Comparison of ENCODE assay signal across 27 cellular contexts in the genomic region with DNA sequence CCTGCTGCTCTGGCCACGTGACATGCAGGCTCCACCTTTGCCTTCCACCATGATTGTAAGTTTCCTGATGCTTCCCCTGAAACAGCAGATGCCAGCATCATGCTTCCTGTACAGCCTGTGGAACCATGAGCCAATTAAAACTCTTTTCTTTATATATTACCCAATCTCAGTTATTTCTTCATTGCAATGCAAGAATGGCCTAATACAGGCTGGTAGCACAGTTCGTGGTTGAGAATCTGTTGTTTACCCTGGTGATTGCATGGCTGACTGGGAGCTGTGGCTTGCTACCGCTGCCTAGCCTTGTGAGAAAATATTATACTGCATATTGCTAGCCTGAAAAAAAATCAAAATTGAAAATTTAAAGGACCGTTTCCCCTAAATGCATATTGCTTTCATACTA.
"Had no signal": no experiment of that assay in that cellular context is flagged by ENCODE, and none has a peak within 500 bp of the region (broad histone marks: within the 10 kb centered on the region; RNA-seq: fewer than 3 reads in every experiment).

No MANE protein-coding gene starts in this region.

- H3K9me3 ChIP-seq: colonic mucosa, neutrophil had no signal

- FAIRE-seq: endometrium, frontal cortex, TTC549 had no signal

- H3K27ac ChIP-seq: body of pancreas, colonic mucosa, neutrophil, sigmoid colon, suprapubic skin, tibial artery, VCaP had no signal

- ATAC-seq: body of pancreas; left cardiac atrium; left ventricle myocardium superior; stimulated activated naive B cell treated with anti-CD40 and anti-IgM and Interleukin-4, amounts not matched to agents 10 μg/mL and 1 μg/mL and 100 μg/mL, for 72 hours had no signal

- H3K4me2 ChIP-seq: smooth muscle cell had no signal

- H3K27me3 ChIP-seq: colonic mucosa, neutrophil, sigmoid colon had no signal

- H3K4me1 ChIP-seq: body of pancreas, colonic mucosa, sigmoid colon, tibial artery had no signal

- H3K36me3 ChIP-seq: colonic mucosa, neutrophil, sigmoid colon, suprapubic skin, tibial artery had no signal

- DNase-seq: activated CD4-positive, alpha-beta T cell treated with anti-CD3 and anti-CD28 coated beads for 48 hours; activated CD4-positive, alpha-beta T cell treated with anti-CD3 and anti-CD28 coated beads, Interleukin-2, amount 50 U/mL, for 48 hours; activated CD8-positive, alpha-beta memory T cell treated with anti-CD3 and anti-CD28 coated beads for 24 hours; activated effector memory CD4-positive, alpha-beta T cell treated with Interleukin-2 at 50 U/mL for 16 hours; activated naive CD4-positive, alpha-beta T cell treated with Interleukin-2 at 50 U/mL for 16 hours; aorta; body of pancreas; colonic mucosa; effector CD8-positive, alpha-beta T cell; islet precursor cell; left cardiac atrium; left ventricle myocardium superior; nephron progenitor cell; sigmoid colon; stimulated activated CD4-positive, alpha-beta T cell treated with anti-CD3 and anti-CD28 coated beads, Interleukin-1b, Interleukin-23, amount 100 ng/mL, for 48 hours; stimulated activated CD4-positive, alpha-beta T cell treated with anti-CD3 and anti-CD28 coated beads, Interleukin-4, amount 100 ng/mL, for 4 hours; stimulated activated CD8-positive, alpha-beta memory T cell treated with anti-CD3 and anti-CD28 coated beads, Interleukin-4, amount 100 ng/mL, for 48 hours; stimulated activated naive B cell treated with anti-CD40 and anti-IgM and Interleukin-4, amounts not matched to agents 10 μg/mL and 1 μg/mL and 100 μg/mL, for 72 hours; T-helper 9 cell; tibial artery had no signal

- H3K4me3 ChIP-seq: body of pancreas, colonic mucosa, sigmoid colon, smooth muscle cell, suprapubic skin, tibial artery had no signal
